In genomic region chr5:95720094-95720793, GRCh38 we compare ENCODE assay signal across 13 cellular contexts. TPM values are rescaled to one million over a fixed set of nuclear protein-coding genes. Genes with fewer than 3 reads are reported as not detected.
DNase-seq lines count a peak whose midpoint lies in the region; ATAC-seq and TF ChIP-seq lines count a peak whose summit lies in the region.
"Had no signal": no experiment of that assay in that cellular context is flagged by ENCODE, and none has a peak within 500 bp of the region (broad histone marks: within the 10 kb centered on the region; RNA-seq: fewer than 3 reads in every experiment).

No MANE protein-coding gene starts in this region.

- TF ChIP-seq POLR2A in IMR-90 (IDR thresholded peaks at IDR 0.05; ENCODE audit: low read depth, low read length): no peak
- TF ChIP-seq POLR2A in stomach (IDR thresholded peaks at IDR 0.05): no peak

- H3K9me1 ChIP-seq in IMR-90 (ENCODE audit: insufficient read depth, low read length): no peaks in the 10 kb centered on the region

- TF ChIP-seq CTCF in IMR-90 (conservative IDR thresholded peaks at IDR 0.05; ENCODE audit: low read depth, low read length) (no peak), stomach (IDR thresholded peaks at IDR 0.05) (no peak)

- no peaks in the 10 kb centered on the region for H4K20me1 ChIP-seq in IMR-90 (ENCODE audit: insufficient read depth, low read length)

- in situ Hi-C loops in IMR-90 (cut with MboI; ENCODE audit: low sequenced_read_pairs): no loop called here

- dilution Hi-C loops in IMR-90 (cut with HindIII; ENCODE audit: low sequenced_read_pairs, unreplicated experiment): no loop called here

- H3K36me3 ChIP-seq in IMR-90 (ENCODE audit: control insufficient read depth, insufficient read depth, low read length) (no peaks in the 10 kb centered on the region), stomach (peaks cover 0 to 3% (median 0%) of the 10 kb centered on the region in 4 donors)
- no peaks in the 10 kb centered on the region for H3K36me3 ChIP-seq in effector memory CD4-positive, alpha-beta T cell (ENCODE audit: control insufficient read depth, insufficient read depth, low read length)

- no peaks in the 10 kb centered on the region for H3K79me1 ChIP-seq in IMR-90 (ENCODE audit: low read depth in 1 of 2, low read length in 2 of 2)

- no peak overlapping the region for H3K23ac ChIP-seq in IMR-90 (ENCODE audit: low read depth, low read length)

- peak overlapping the region; percentile 9 to 37; a peak in 1 of 4 replicates for H4K8ac ChIP-seq in IMR-90 (ENCODE audit: low read depth in 2 of 2, low read length in 2 of 2)

- CTCF ChIA-PET in IMR-90 (lab: Yijun Ruan, JAX): interaction anchor here (0.6 kb wide), 1 partner anchor 346 kb away, joined by 3 read pairs; no protein-coding TSS in a partner anchor

- H2AK9ac ChIP-seq in IMR-90 (replicated peaks; ENCODE audit: low read depth, low read length, poor library complexity): no peak overlapping the region

- intact Hi-C loops in IMR-90 (cut with micrococcal nuclease): no loop called here
- intact Hi-C loops in stomach (cut with DNase I; ENCODE audit: low total_unique reads): loop anchor here (10.0 kb wide), 1 partner anchor 45 kb away; no protein-coding TSS in a partner anchor

- peak overlapping the region; percentile 42 for H3K4me2 ChIP-seq in IMR-90 (ENCODE audit: low read depth, low read length)
- H3K4me2 ChIP-seq: GM23338 had no signal

- H2AFZ ChIP-seq in IMR-90 (replicated peaks; ENCODE audit: low read length, poor library complexity): no peak overlapping the region
- H2AFZ ChIP-seq: GM23338 had no signal

- no peaks in the 10 kb centered on the region for H3K27me3 ChIP-seq in IMR-90 (ENCODE audit: control insufficient read depth, insufficient read depth, low read length)
- no peaks in the 10 kb centered on the region for H3K27me3 ChIP-seq in stomach
- no peaks in the 10 kb centered on the region for H3K27me3 ChIP-seq in effector memory CD4-positive, alpha-beta T cell (replicated peaks; ENCODE audit: control insufficient read depth, insufficient read depth, low read length, poor library complexity, severe bottlenecking)

- no peak for TF ChIP-seq EP300 in stomach (IDR thresholded peaks at IDR 0.05)

- H3K9me3 ChIP-seq in IMR-90 (ENCODE audit: control insufficient read depth, insufficient read depth, low read length) (no peaks in the 10 kb centered on the region), stomach (no peaks in the 10 kb centered on the region)
- H3K9me3 ChIP-seq in effector memory CD4-positive, alpha-beta T cell (ENCODE audit: control insufficient read depth, low read length): no peaks in the 10 kb centered on the region

- whole genome bisulfite sequencing in IMR-90 (ENCODE audit: extremely low coverage in 2 of 2, insufficient read length in 1 of 2), 2 experiments: no CpG with 5 or more reads among the region's 3 CpGs
- WGBS in stomach, 5 donors: 33 to 44% (median 37%) methylated on average over 3 of the region's 3 CpGs

- no peak overlapping the region for H3K4ac ChIP-seq in IMR-90 (ENCODE audit: low read depth, low read length)

- peak overlapping the region; percentile 64; the same call in 1 of the 2 replicates for H3K18ac ChIP-seq in IMR-90 (ENCODE audit: low read depth, low read length)

- TF ChIP-seq RAD21 in IMR-90 (IDR thresholded peaks at IDR 0.05; ENCODE audit: low read length): no peak

- peak; percentile 46 for ATAC-seq in IMR-90 (ENCODE audit: low read depth)
- no peak for ATAC-seq in GM21786 (IDR thresholded peaks at IDR 0.05; ENCODE audit: unreplicated experiment)
- ATAC-seq: GM23338, Panc1 had no signal

- no peak overlapping the region for H3K14ac ChIP-seq in IMR-90 (replicated peaks; ENCODE audit: low read depth, low read length)

- H3K27ac ChIP-seq in IMR-90 (ENCODE audit: insufficient read depth, low read length) (no peak overlapping the region; the same call in 1 of the 2 replicates), stomach (peak overlapping the region in 4 of 5 donors; percentile 16 to 58 (median 52))
- H3K27ac ChIP-seq in effector memory CD4-positive, alpha-beta T cell (ENCODE audit: insufficient read depth, low read length, poor library complexity, severe bottlenecking): no peak overlapping the region

- BruUV-seq in IMR-90 (replicated peaks; lab: Mats Ljungman, UMichigan): no TSS peak

- no peak overlapping the region for H3K4me3 ChIP-seq in IMR-90 (ENCODE audit: insufficient read depth, low read depth, low read length)
- H3K4me3 ChIP-seq in stomach: no peak overlapping the region
- H3K4me3 ChIP-seq in effector memory CD4-positive, alpha-beta T cell (ENCODE audit: insufficient read depth, low read depth, low read length, poor library complexity, severe bottlenecking): no peak overlapping the region
- H3K4me3 ChIP-seq: GM23338 had no signal

- H4K91ac ChIP-seq in IMR-90 (ENCODE audit: insufficient read depth, low read depth, low read length): no peak overlapping the region

- no peak overlapping the region for H2AK5ac ChIP-seq in IMR-90 (ENCODE audit: low read depth, low read length)

- 0 out of 2 replicates have a peak overlapping the region, but pooled peaks have one; percentile 59 for H4K5ac ChIP-seq in IMR-90 (ENCODE audit: low read depth, low read length)

- peak overlapping the region; percentile 21 for H2BK5ac ChIP-seq in IMR-90 (ENCODE audit: low read depth, low read length, poor library complexity, severe bottlenecking)

- POLR2A ChIA-PET in IMR-90 (lab: Charles Lee; ENCODE audit: unreplicated experiment): no interaction called here

- H3K4me1 ChIP-seq in IMR-90 (ENCODE audit: control insufficient read depth, insufficient read depth, low read length) (peaks cover 14% of the 10 kb centered on the region), stomach (peaks cover 0 to 34% (median 19%) of the 10 kb centered on the region in 4 donors)
- peaks cover 17% of the 10 kb centered on the region for H3K4me1 ChIP-seq in effector memory CD4-positive, alpha-beta T cell (ENCODE audit: control insufficient read depth, insufficient read depth, low read length, poor library complexity, severe bottlenecking)

- DNase-seq in IMR-90: peak; percentile 55
- peak; percentile 20 for DNase-seq in cerebellum (ENCODE audit: low spot score)
- peak; percentile 46 for DNase-seq in medulla oblongata (ENCODE audit: extremely low spot score)
- no peak for DNase-seq in stomach
- DNase-seq in NCI-H524 treated with DMSO at 0.1 percent for 48 hours (lab: John Stamatoyannopoulos, UW): no peak
- no peak for DNase-seq in effector memory CD4-positive, alpha-beta T cell
- DNase-seq in SIG-M5 treated with dmso at 0.1 percent for 504 hours (lab: John Stamatoyannopoulos, UW; ENCODE audit: unreplicated experiment): no peak
- DNase-seq: dermis blood vessel endothelial cell; NCI-H524; stimulated activated CD4-positive, alpha-beta T cell treated with anti-CD3 and anti-CD28 coated beads, Interleukin-1b, Interleukin-23, amount 100 ng/mL, for 48 hours had no signal

- no peak overlapping the region for H2BK15ac ChIP-seq in IMR-90 (ENCODE audit: low read depth, low read length)

- H2BK120ac ChIP-seq in IMR-90 (ENCODE audit: low read depth, low read length): no peak overlapping the region

- H3K9ac ChIP-seq in IMR-90 (ENCODE audit: low read depth, low read length): no peak overlapping the region

- H3K56ac ChIP-seq in IMR-90 (ENCODE audit: extremely low read depth, insufficient read depth, low read length): no peak overlapping the region

- no peak overlapping the region for H2BK20ac ChIP-seq in IMR-90 (ENCODE audit: low read depth, low read length)

TF ChIP-seq in IMR-90, 13 proteins besides CTCF, POLR2A, EP300 and RAD21:
- TF ChIP-seq SMC3 (IDR thresholded peaks at IDR 0.05; ENCODE audit: low read depth, low read length): no peak

RNA-seq across cellular contexts. Expression of gene RHOBTB3, which starts 10.9 kb away (rescaled TPM):
- total RNA-seq in IMR-90 (2012; rRNA removed) (356 and 447 TPM in 2 replicates), cerebellum (172 TPM), stomach (100 to 1,000 TPM in 4 of 5 donors, 10 to 100 TPM in 1; 66.7 to 730 (median 151) TPM)
- polyA plus RNA-seq in IMR-90 (2012; rRNA removed) (117 and 118 TPM in 2 replicates), stomach (10 to 100 TPM; 13.7 to 28.4 (median 26.5) TPM)
- polyA plus RNA-seq in IMR-90 (2012; cell fraction: cytosol; rRNA removed): 106 and 114 TPM in 2 replicates
- 115 and 315 TPM in 2 replicates for polyA plus RNA-seq in IMR-90 (2012; cell fraction: nucleus; rRNA removed; ENCODE audit: low replicate concordance)

RNA-seq across cellular contexts. Expression of gene SPATA9, which starts 37.5 kb away (rescaled TPM):
- total RNA-seq in IMR-90 (2012; rRNA removed) (0.72 and 0.83 TPM in 2 replicates), cerebellum (0.82 TPM), stomach (under 1 TPM in 1 of 5 donors, not detected in 4; 0.55 TPM)
- polyA plus RNA-seq in IMR-90 (2012; rRNA removed) (0.66 and 0.86 TPM in 2 replicates), stomach (under 1 TPM in 1 of 3 donors, not detected in 2; 0.35 TPM)
- 0.16 and 0.25 TPM in 2 replicates for polyA plus RNA-seq in IMR-90 (2012; cell fraction: cytosol; rRNA removed)
- polyA plus RNA-seq in IMR-90 (2012; cell fraction: nucleus; rRNA removed; ENCODE audit: low replicate concordance): 0.21 and 2.0 TPM in 2 replicates
- total RNA-seq: dermis blood vessel endothelial cell, GM23338 had no signal
- polyA plus RNA-seq: GM23338 had no signal

Comparison
In these comparisons a context has a peak if more than half of its experiments do, and no peak if none do; other contexts are left out.
1. DNase-seq: peak in IMR-90 (single experiment), cerebellum (single experiment) and medulla oblongata (single experiment); none in stomach (single experiment), NCI-H524 treated with DMSO at 0.1 percent for 48 hours (single experiment), effector memory CD4-positive, alpha-beta T cell (0 of 3) and SIG-M5 treated with dmso at 0.1 percent for 504 hours (single experiment).
2. H3K27ac ChIP-seq: peak in stomach (4 of 5); none in IMR-90 (single experiment) and effector memory CD4-positive, alpha-beta T cell (single experiment).